In genomic region chr16:3017262-3017805, GRCh38 we compare ENCODE assay signal across 1 cellular context.
A peak's percentile ranks its signal among the peaks of the same experiment; 100 is the strongest.
TF ChIP-seq lines count a peak whose summit lies in the region.

No MANE protein-coding gene starts in this region.

TF ChIP-seq in HepG2, 621 proteins besides CTCF, POLR2A, EP300 and RAD21 (continued from another document):
- 0 out of 2 replicates have a peak, but pooled peaks have one; percentile 3 for TF ChIP-seq ARID4A (CRISPR knock-in tag; IDR thresholded peaks at IDR 0.05; ENCODE audit: borderline replicate concordance)
TF ChIP-seq in HepG2: peak in this region for 10.
